1 cellular context compared by ENCODE assay signal in the genomic region with DNA sequence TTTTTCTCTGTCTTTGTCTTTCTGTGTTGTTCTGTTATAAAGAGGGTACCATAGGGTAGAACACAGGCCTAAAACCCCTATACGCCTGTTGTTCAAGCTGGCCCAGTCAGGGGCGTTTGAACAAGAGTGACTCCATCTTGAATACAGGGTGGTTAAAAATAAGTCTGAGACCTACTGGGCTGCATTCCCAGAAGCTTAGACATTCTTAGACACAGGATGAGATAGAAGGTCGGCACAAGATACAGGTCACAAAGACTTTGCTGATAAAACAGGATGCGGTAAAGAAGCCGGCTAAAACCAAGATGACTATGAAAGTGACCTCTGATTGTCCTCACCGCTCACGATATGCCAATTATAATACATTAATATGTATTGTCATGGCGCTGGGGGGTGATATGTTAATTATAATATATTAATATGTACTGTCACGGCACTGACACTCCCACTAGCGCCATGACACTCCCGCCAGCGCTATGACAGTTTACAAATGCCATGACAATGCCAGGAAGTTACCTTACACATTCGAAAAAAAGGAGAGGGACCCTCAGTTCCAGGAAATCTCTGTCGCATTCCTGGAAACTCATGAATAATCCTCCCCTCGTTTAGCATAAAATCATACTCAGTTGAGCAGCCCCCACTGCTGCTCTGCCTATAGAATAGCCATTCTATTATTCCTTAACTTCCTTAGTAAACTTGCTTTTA.
TF ChIP-seq lines count a peak whose summit lies in the region.

No MANE protein-coding gene starts in this region.

TF ChIP-seq in WTC11, 78 proteins besides CTCF, POLR2A, EP300 and RAD21 (continued from another document):
- TF ChIP-seq ZSCAN18 (CRISPR knock-in tag; IDR thresholded peaks at IDR 0.05) (peak; percentile 61; the same call in 1 of the 2 replicates), IRF2 (CRISPR knock-in tag; IDR thresholded peaks at IDR 0.05; ENCODE audit: borderline replicate concordance, low read depth) (no peak)
